8 cellular contexts compared by ENCODE assay signal in the genomic region with DNA sequence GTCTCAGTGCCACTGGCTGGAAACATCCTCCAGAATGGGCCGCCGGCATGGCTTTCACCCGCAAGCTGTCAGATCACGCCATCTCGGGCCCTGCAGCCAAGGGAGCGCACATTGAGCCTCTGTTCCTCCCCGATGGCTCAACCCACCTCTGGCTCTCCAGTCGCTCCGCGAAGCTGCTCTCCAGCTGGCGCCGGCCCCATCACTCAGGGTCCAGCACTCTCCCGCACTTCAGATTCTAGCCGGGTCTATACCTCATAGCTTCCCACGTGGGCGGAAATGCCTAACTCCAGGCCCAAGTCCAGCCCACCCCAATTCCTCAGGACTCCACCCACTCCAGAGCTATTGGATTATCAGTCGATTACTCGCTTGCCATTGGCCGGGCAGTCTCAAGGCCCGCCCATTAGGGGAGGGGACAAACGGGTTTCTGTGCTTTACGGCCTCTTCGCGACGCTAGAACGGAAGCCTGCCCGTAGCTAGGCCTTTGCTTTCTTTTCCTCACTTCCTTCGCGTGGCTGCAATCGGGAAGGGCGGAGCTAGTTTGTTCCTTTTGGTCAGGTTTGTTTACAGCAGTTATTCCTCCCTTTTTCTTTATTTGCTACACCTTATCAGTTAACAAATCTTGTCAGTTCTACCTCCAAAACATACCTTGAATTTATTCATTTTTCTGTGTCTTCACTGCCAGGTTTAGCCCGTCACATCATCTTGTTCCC. TPM values are rescaled to one million over a fixed set of nuclear protein-coding genes. Genes with fewer than 3 reads are reported as not detected.
DNase-seq lines count a peak whose midpoint lies in the region; ATAC-seq and TF ChIP-seq lines count a peak whose summit lies in the region.

A gene with protein sequence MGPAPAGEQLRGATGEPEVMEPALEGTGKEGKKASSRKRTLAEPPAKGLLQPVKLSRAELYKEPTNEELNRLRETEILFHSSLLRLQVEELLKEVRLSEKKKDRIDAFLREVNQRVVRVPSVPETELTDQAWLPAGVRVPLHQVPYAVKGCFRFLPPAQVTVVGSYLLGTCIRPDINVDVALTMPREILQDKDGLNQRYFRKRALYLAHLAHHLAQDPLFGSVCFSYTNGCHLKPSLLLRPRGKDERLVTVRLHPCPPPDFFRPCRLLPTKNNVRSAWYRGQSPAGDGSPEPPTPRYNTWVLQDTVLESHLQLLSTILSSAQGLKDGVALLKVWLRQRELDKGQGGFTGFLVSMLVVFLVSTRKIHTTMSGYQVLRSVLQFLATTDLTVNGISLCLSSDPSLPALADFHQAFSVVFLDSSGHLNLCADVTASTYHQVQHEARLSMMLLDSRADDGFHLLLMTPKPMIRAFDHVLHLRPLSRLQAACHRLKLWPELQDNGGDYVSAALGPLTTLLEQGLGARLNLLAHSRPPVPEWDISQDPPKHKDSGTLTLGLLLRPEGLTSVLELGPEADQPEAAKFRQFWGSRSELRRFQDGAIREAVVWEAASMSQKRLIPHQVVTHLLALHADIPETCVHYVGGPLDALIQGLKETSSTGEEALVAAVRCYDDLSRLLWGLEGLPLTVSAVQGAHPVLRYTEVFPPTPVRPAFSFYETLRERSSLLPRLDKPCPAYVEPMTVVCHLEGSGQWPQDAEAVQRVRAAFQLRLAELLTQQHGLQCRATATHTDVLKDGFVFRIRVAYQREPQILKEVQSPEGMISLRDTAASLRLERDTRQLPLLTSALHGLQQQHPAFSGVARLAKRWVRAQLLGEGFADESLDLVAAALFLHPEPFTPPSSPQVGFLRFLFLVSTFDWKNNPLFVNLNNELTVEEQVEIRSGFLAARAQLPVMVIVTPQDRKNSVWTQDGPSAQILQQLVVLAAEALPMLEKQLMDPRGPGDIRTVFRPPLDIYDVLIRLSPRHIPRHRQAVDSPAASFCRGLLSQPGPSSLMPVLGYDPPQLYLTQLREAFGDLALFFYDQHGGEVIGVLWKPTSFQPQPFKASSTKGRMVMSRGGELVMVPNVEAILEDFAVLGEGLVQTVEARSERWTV (minus strand): TSS at position 282 of the 710 bp plus-strand sequence. CDS start 82 bp downstream, at position 200.

- H3K27me3 Mint-ChIP-seq in neural progenitor cell (ENCODE audit: insufficient read depth, low read depth): peaks cover 5% of the 10 kb centered on the region

- peak; percentile 95 for DNase-seq in GF-D8 (lab: John Stamatoyannopoulos, UW)
- peak; percentile 97 for DNase-seq in HEK293T (ENCODE audit: extremely low spot score)
- peak; percentile 100 for DNase-seq in MV-4-11 (lab: John Stamatoyannopoulos, UW)
- DNase-seq in SK-MEL-5 (ENCODE audit: low read depth, low spot score): peak; percentile 99
- peak; percentile 99 for DNase-seq in activated naive CD4-positive, alpha-beta T cell treated with Interleukin-2 at 50 U/mL for 16 hours
- DNase-seq in foreskin keratinocyte: peak; percentile 96 to 98
- DNase-seq in neural progenitor cell (ENCODE audit: low spot score): peak; percentile 99
- DNase-seq in stromal cell of bone marrow (ENCODE audit: low read depth): peak; percentile 99

- H3K27ac ChIP-seq in foreskin keratinocyte: peak within 1 kb of the TSS; percentile 69
- no peak within 1 kb of the TSS for H3K27ac ChIP-seq in neural progenitor cell

- peak within 1 kb of the TSS; percentile 96 for H3K4me2 ChIP-seq in neural progenitor cell

- H3F3A ChIP-seq in neural progenitor cell (ENCODE audit: low read depth): no peaks in the 10 kb centered on the region

- H3K36me3 Mint-ChIP-seq in neural progenitor cell: peaks cover 3% of the 10 kb centered on the region

- CTCF ChIA-PET in HEK293T (lab: Yijun Ruan, JAX): interaction anchor here (0.6 to 1.5 kb wide), 3 partner anchors 9 to 322 kb away, joined by 3 to 7 read pairs (median 5); no protein-coding TSS in a partner anchor

- H3K4me1 ChIP-seq in foreskin keratinocyte (peaks cover 13% of the 10 kb centered on the region), neural progenitor cell (peaks cover 3% of the 10 kb centered on the region)

- peak within 1 kb of the TSS; percentile 48 for H3K27ac Mint-ChIP-seq in neural progenitor cell

- ATAC-seq in foreskin keratinocyte: peak; percentile 98

- peak within 1 kb of the TSS; percentile 82 for H3K4me3 ChIP-seq in neural progenitor cell

- H3K27me3 ChIP-seq in foreskin keratinocyte (no peaks in the 10 kb centered on the region), neural progenitor cell (no peaks in the 10 kb centered on the region)

- no peaks in the 10 kb centered on the region for H4K20me1 ChIP-seq in neural progenitor cell (ENCODE audit: low read depth)

- H3K4me1 Mint-ChIP-seq in neural progenitor cell: peaks cover 12% of the 10 kb centered on the region

- H3K79me2 ChIP-seq in neural progenitor cell (ENCODE audit: low read depth): peaks cover 27% of the 10 kb centered on the region

- TF ChIP-seq CTCF in foreskin keratinocyte (conservative IDR thresholded peaks at IDR 0.05): no peak
- TF ChIP-seq CTCF in neural progenitor cell (IDR thresholded peaks at IDR 0.05): no peak

- POLR2A ChIA-PET in HEK293T (lab: Yijun Ruan, JAX): interaction anchor here (0.6 to 1.8 kb wide), 11 partner anchors 9 to 575 kb away, joined by 3 to 9 read pairs (median 3); partner anchors contain the start of genes ANKRD18B, NFX1 and UBAP2

- H3K9ac ChIP-seq in neural progenitor cell: peak within 1 kb of the TSS; percentile 82

- in situ Hi-C loops in SK-MEL-5 (cut with HindIII; ENCODE audit: low pct_unique_long_range_greater_than_20kb, low sequenced_read_pairs): no loop called here

- H3K4me3 Mint-ChIP-seq in neural progenitor cell: peak within 1 kb of the TSS; percentile 99

- H3K9me3 Mint-ChIP-seq in neural progenitor cell: no peaks in the 10 kb centered on the region

- H2AFZ ChIP-seq in neural progenitor cell (replicated peaks): peak within 1 kb of the TSS; percentile 85

- no peaks in the 10 kb centered on the region for H3K9me3 ChIP-seq in neural progenitor cell (ENCODE audit: low read depth)

- no peaks in the 10 kb centered on the region for H3K36me3 ChIP-seq in neural progenitor cell

TF ChIP-seq in HEK293T, 16 proteins besides CTCF, POLR2A, EP300 and RAD21:
- TF ChIP-seq L3MBTL2 (conservative IDR thresholded peaks at IDR 0.05) (no peak), ARNT (IDR thresholded peaks at IDR 0.05) (no peak), NFRKB (IDR thresholded peaks at IDR 0.05) (no peak), ELF4 (IDR thresholded peaks at IDR 0.05) (peak; percentile 51), SP1 (IDR thresholded peaks at IDR 0.05) (peak; percentile 89), LEF1 (IDR thresholded peaks at IDR 0.05; ENCODE audit: borderline replicate concordance) (no peak), HDGF (IDR thresholded peaks at IDR 0.05; ENCODE audit: borderline replicate concordance) (0 out of 2 replicates have a peak, but pooled peaks have one; percentile 25), TARDBP (IDR thresholded peaks at IDR 0.05) (no peak)

RNA-seq across cellular contexts. Expression of the gene that starts here (rescaled TPM):
- total RNA-seq in SK-MEL-5 (2014; rRNA removed; shearing (Covaris generic)): 29.7 and 34.5 TPM in 2 replicates
- 48.4 and 61.2 TPM in 2 replicates for polyA plus RNA-seq in SK-MEL-5 (2015; cell fraction: cytosol; rRNA removed)
- 104 and 105 TPM in 2 replicates for polyA plus RNA-seq in SK-MEL-5 (2015; cell fraction: nucleus; rRNA removed)
- total RNA-seq in foreskin keratinocyte (105 and 109 TPM in 2 replicates), neural progenitor cell (ENCODE audit: low replicate concordance) (9.2 and 16.9 TPM in 2 replicates)
- 79.1 and 80.5 TPM in 2 replicates for polyA plus RNA-seq in foreskin keratinocyte
